8 cellular contexts compared by ENCODE assay signal in genomic region chr9:89310486-89311345, GRCh38. TPM values are rescaled to one million over a fixed set of nuclear protein-coding genes. Genes with fewer than 3 reads are reported as not detected.
A peak's percentile ranks its signal among the peaks of the same experiment; 100 is the strongest.
DNase-seq lines count a peak whose midpoint lies in the region; ATAC-seq and TF ChIP-seq lines count a peak whose summit lies in the region.

TSS of gene CKS2 (plus strand) at chr9:89311195. CDS start at chr9:89311293, 98 bp downstream.

- peak within 1 kb of the TSS; percentile 97 for H3K27ac Mint-ChIP-seq in dendritic cell treated with granulocyte-macrophage colony-stimulating factor and Interleukin-4, amounts not matched to agents 40 ng/mL and 50 ng/mL, for 4 days

- peaks cover 27% of the 10 kb centered on the region for H3K36me3 Mint-ChIP-seq in dendritic cell treated with granulocyte-macrophage colony-stimulating factor and Interleukin-4, amounts not matched to agents 40 ng/mL and 50 ng/mL, for 4 days (ENCODE audit: low read depth)

- DNase-seq in NCI-H774 (lab: John Stamatoyannopoulos, UW) (peak; percentile 100), left lobe of liver (ENCODE audit: low spot score) (peak; percentile 100)
- peak; percentile 100 for DNase-seq in activated CD4-positive, alpha-beta T cell treated with anti-CD3 and anti-CD28 coated beads, Interleukin-2, amount 50 U/mL, for 4 hours
- DNase-seq in stimulated activated CD4-positive, alpha-beta T cell treated with anti-CD3 and anti-CD28 coated beads, Interleukin-2, amount 100 ng/mL, for 4 hours (ENCODE audit: low read depth): peak; percentile 100

- peaks cover 17% of the 10 kb centered on the region for H3K4me1 Mint-ChIP-seq in dendritic cell treated with granulocyte-macrophage colony-stimulating factor and Interleukin-4, amounts not matched to agents 40 ng/mL and 50 ng/mL, for 4 days (ENCODE audit: low read depth)

- peak within 1 kb of the TSS; percentile 90 for H3K4me3 Mint-ChIP-seq in dendritic cell treated with granulocyte-macrophage colony-stimulating factor and Interleukin-4, amounts not matched to agents 40 ng/mL and 50 ng/mL, for 4 days

- ATAC-seq in GM19395 (IDR thresholded peaks at IDR 0.05; ENCODE audit: unreplicated experiment) (peak; percentile 92), HG03565 (IDR thresholded peaks at IDR 0.05; ENCODE audit: unreplicated experiment) (peak; percentile 85), left lobe of liver (peak; percentile 90)

- TF ChIP-seq CTCF in C4-2B (conservative IDR thresholded peaks at IDR 0.05): no peak

- peak within 1 kb of the TSS; percentile 98 for H3K27ac ChIP-seq in C4-2B

- intact Hi-C loops in dendritic cell treated with granulocyte-macrophage colony-stimulating factor and Interleukin-4, amounts not matched to agents 40 ng/mL and 50 ng/mL, for 4 days (cut with micrococcal nuclease): no loop called here

- H3K9me3 Mint-ChIP-seq in dendritic cell treated with granulocyte-macrophage colony-stimulating factor and Interleukin-4, amounts not matched to agents 40 ng/mL and 50 ng/mL, for 4 days: no peaks in the 10 kb centered on the region

- no peaks in the 10 kb centered on the region for H3K27me3 Mint-ChIP-seq in dendritic cell treated with granulocyte-macrophage colony-stimulating factor and Interleukin-4, amounts not matched to agents 40 ng/mL and 50 ng/mL, for 4 days

RNA-seq across cellular contexts. Expression of gene CKS2, which starts in this region (rescaled TPM):
- 4.4 TPM for total RNA-seq in left lobe of liver

Comparison
In these comparisons a context has a peak if more than half of its experiments do, and no peak if none do; other contexts are left out.
1. Peak in every context shown above with its lines: DNase-seq, ATAC-seq and H3K27ac ChIP-seq.